ENCODE assay signal across 8 cellular contexts in genomic region chr6:158752613-158753012, GRCh38.
DNase-seq lines count a peak whose midpoint lies in the region; ATAC-seq lines count a peak whose summit lies in the region.

No MANE protein-coding gene starts in this region.

- intact Hi-C loops in right cardiac atrium (cut with DNase I): no loop called here
- intact Hi-C loops in activated CD4-positive, alpha-beta T cell treated with anti-CD3 and anti-CD28 coated beads, Interleukin-2, amount 10 ng/mL, durations not matched to agents 24 days and 14 days (cut with micrococcal nuclease): no loop called here

- H3K36me3 Mint-ChIP-seq in activated CD4-positive, alpha-beta T cell treated with anti-CD3 and anti-CD28 coated beads, Interleukin-2, amount 10 ng/mL, durations not matched to agents 24 days and 14 days (ENCODE audit: low read depth): peaks cover 59% of the 10 kb centered on the region

- H3K27me3 Mint-ChIP-seq in activated CD4-positive, alpha-beta T cell treated with anti-CD3 and anti-CD28 coated beads, Interleukin-2, amount 10 ng/mL, durations not matched to agents 24 days and 14 days: no peaks in the 10 kb centered on the region

- H3K27ac ChIP-seq in right cardiac atrium (ENCODE audit: low read length): no peak overlapping the region

- no peaks in the 10 kb centered on the region for H3K9me3 ChIP-seq in right cardiac atrium (ENCODE audit: control insufficient read depth, low read length)

- H3K4me3 ChIP-seq in right cardiac atrium (ENCODE audit: low read length): no peak overlapping the region

- no peak overlapping the region for H3K4me3 Mint-ChIP-seq in activated CD4-positive, alpha-beta T cell treated with anti-CD3 and anti-CD28 coated beads, Interleukin-2, amount 10 ng/mL, durations not matched to agents 24 days and 14 days

- in situ Hi-C loops in ACHN (cut with HindIII; ENCODE audit: low pct_ligation_motif_present, low pct_unique_long_range_greater_than_20kb, low sequenced_read_pairs): no loop called here
- in situ Hi-C loops in SK-MEL-5 (cut with HindIII; ENCODE audit: low pct_unique_long_range_greater_than_20kb, low sequenced_read_pairs): no loop called here

- no peak overlapping the region for H3K27ac Mint-ChIP-seq in activated CD4-positive, alpha-beta T cell treated with anti-CD3 and anti-CD28 coated beads, Interleukin-2, amount 10 ng/mL, durations not matched to agents 24 days and 14 days

- ATAC-seq in right cardiac atrium: peak; percentile 48 to 65

- no peaks in the 10 kb centered on the region for H3K4me1 ChIP-seq in right cardiac atrium (ENCODE audit: control insufficient read depth, insufficient read depth, low read length)

- DNase-seq in ACHN: peak; percentile 49
- DNase-seq in HT-29 (ENCODE audit: low spot score): peak; percentile 58
- peak; percentile 63 for DNase-seq in SK-MEL-5 (ENCODE audit: low read depth, low spot score)
- peak in 2 of 3 donors; percentile 75 to 76 for DNase-seq in right cardiac atrium
- DNase-seq in activated effector memory CD4-positive, alpha-beta T cell treated with Interleukin-2 at 50 U/mL for 16 hours: no peak
- no peak for DNase-seq in activated CD4-positive, alpha-beta T cell treated with anti-CD3 and anti-CD28 coated beads, Interleukin-2, amount 10 ng/mL, durations not matched to agents 24 days and 14 days
- DNase-seq in NCI-H1436 treated with DMSO at 0.1 percent for 48 hours (lab: John Stamatoyannopoulos, UW): no peak
- DNase-seq in DMS53 (lab: John Stamatoyannopoulos, UW): no peak

- no peaks in the 10 kb centered on the region for H3K9me3 Mint-ChIP-seq in activated CD4-positive, alpha-beta T cell treated with anti-CD3 and anti-CD28 coated beads, Interleukin-2, amount 10 ng/mL, durations not matched to agents 24 days and 14 days

- H3K27me3 ChIP-seq in right cardiac atrium (ENCODE audit: control insufficient read depth, insufficient read depth): no peaks in the 10 kb centered on the region

- 30% methylated on average over 3 of the region's 3 CpGs for WGBS in right cardiac atrium

- no peaks in the 10 kb centered on the region for H3K4me1 Mint-ChIP-seq in activated CD4-positive, alpha-beta T cell treated with anti-CD3 and anti-CD28 coated beads, Interleukin-2, amount 10 ng/mL, durations not matched to agents 24 days and 14 days

Comparison
In these comparisons a context has a peak if more than half of its experiments do, and no peak if none do; other contexts are left out.
1. DNase-seq: peak in ACHN (single experiment), HT-29 (single experiment), SK-MEL-5 (single experiment) and right cardiac atrium (2 of 3); none in activated effector memory CD4-positive, alpha-beta T cell treated with Interleukin-2 at 50 U/mL for 16 hours (single experiment), activated CD4-positive, alpha-beta T cell treated with anti-CD3 and anti-CD28 coated beads, Interleukin-2, amount 10 ng/mL, durations not matched to agents 24 days and 14 days (single experiment), NCI-H1436 treated with DMSO at 0.1 percent for 48 hours (single experiment) and DMS53 (single experiment).